In the genomic region with DNA sequence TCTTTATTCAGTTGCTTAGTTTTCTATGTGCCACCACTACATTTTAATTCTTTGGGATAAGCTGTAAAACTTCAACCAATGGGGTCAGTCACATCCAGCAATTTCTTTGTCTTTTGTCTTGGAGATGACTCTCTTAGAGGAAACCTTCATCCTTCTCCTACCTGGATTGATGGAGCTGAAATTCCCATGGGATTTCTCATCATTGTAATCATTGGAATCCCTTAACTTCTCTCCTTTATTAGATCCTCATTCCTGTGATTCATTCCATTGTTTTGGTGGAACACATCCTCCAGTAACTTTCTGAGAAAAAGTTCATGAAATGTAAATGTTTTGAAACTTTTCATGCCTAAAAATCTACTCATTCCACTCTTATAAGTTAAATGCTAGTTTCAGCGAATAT, we compare ENCODE assay signal across 8 cellular contexts.
"Had no signal": no experiment of that assay in that cellular context is flagged by ENCODE, and none has a peak within 500 bp of the region (broad histone marks: within the 10 kb centered on the region; RNA-seq: fewer than 3 reads in every experiment).

No MANE protein-coding gene starts in this region.

- H3K9me3 ChIP-seq: HAP-1 had no signal

- H3K4me3 Mint-ChIP-seq: HFFc6 had no signal

- H3K9ac ChIP-seq: GM23248 had no signal

- H3K4me3 ChIP-seq: GM23248, HAP-1, K562 had no signal

- H3K27ac Mint-ChIP-seq: HFFc6 had no signal

- H3K36me3 ChIP-seq: HAP-1 had no signal

- DNase-seq: GM23248, GOT3, H7, HFFc6, IMR-90 had no signal

- H2AFZ ChIP-seq: GM23248 had no signal

- H3K27ac ChIP-seq: GM23248 had no signal

- H3K4me1 ChIP-seq: HAP-1 had no signal

- ATAC-seq: HCT116, K562 had no signal
